8 cellular contexts compared by ENCODE assay signal in genomic region chr1:98323906-98324358, GRCh38.
A peak's percentile ranks its signal among the peaks of the same experiment; 100 is the strongest.
DNase-seq lines count a peak whose midpoint lies in the region; ATAC-seq and TF ChIP-seq lines count a peak whose summit lies in the region.

No MANE protein-coding gene starts in this region.

- TF ChIP-seq CTCF in foreskin fibroblast (IDR thresholded peaks at IDR 0.05; ENCODE audit: low read depth, low read length), result no peak

- H3K4me3 ChIP-seq in foreskin fibroblast (ENCODE audit: low read depth in 1 of 2, low read length in 2 of 2), result no peak overlapping the region

- ATAC-seq in HG03432 (IDR thresholded peaks at IDR 0.05; ENCODE audit: unreplicated experiment) (peak; percentile 64), HG03565 (IDR thresholded peaks at IDR 0.05; ENCODE audit: unreplicated experiment) (no peak), HG02763 (IDR thresholded peaks at IDR 0.05; ENCODE audit: unreplicated experiment) (no peak), GM21381 (IDR thresholded peaks at IDR 0.05; ENCODE audit: unreplicated experiment) (no peak)

- DNase-seq in SKM-1 (lab: John Stamatoyannopoulos, UW; ENCODE audit: unreplicated experiment) (peak; percentile 89), foreskin fibroblast (peak; percentile 91 to 95)
- DNase-seq in stimulated activated CD8-positive, alpha-beta memory T cell treated with anti-CD3 and anti-CD28 coated beads, Interleukin-12 subunit alpha, Interleukin-12 subunit beta, amount 100 ng/mL, for 1 hour (ENCODE audit: low read depth), result peak; percentile 11
- no peak for DNase-seq in stimulated activated CD4-positive, alpha-beta T cell treated with anti-CD3 and anti-CD28 coated beads, Interleukin-15, amount 100 ng/mL, for 24 hours
